In genomic region chr9:24939099-24939850, GRCh38 we compare ENCODE assay signal across 23 cellular contexts.
DNase-seq lines count a peak whose midpoint lies in the region; ATAC-seq and TF ChIP-seq lines count a peak whose summit lies in the region.
"Had no signal": no experiment of that assay in that cellular context is flagged by ENCODE, and none has a peak within 500 bp of the region (broad histone marks: within the 10 kb centered on the region; RNA-seq: fewer than 3 reads in every experiment).

No MANE protein-coding gene starts in this region.

- H3K9ac ChIP-seq in neural cell (ENCODE audit: low read length), result no peak overlapping the region

- peaks cover 14% of the 10 kb centered on the region for H3K9me3 Mint-ChIP-seq in activated naive CD4-positive, alpha-beta T cell treated with anti-CD3 and anti-CD28 coated beads for 36 hours
- H3K9me3 Mint-ChIP-seq in naive thymus-derived CD8-positive, alpha-beta T cell, result peaks cover 3 to 52% (median 11%) of the 10 kb centered on the region in 9 donors

- H3K4me2 ChIP-seq in OCI-LY7 (ENCODE audit: low read length), result peak overlapping the region; percentile 46
- no peak overlapping the region for H3K4me2 ChIP-seq in neural cell (ENCODE audit: low read length)

- no peak for TF ChIP-seq CTCF in OCI-LY7 (conservative IDR thresholded peaks at IDR 0.05; ENCODE audit: low read length)
- TF ChIP-seq CTCF in neural cell (IDR thresholded peaks at IDR 0.05; ENCODE audit: poor library complexity, severe bottlenecking), result no peak

- no peaks in the 10 kb centered on the region for H3K27me3 ChIP-seq in neural cell (ENCODE audit: insufficient read depth, low read depth, low read length)
- H3K27me3 ChIP-seq: testis had no signal

- no peak for TF ChIP-seq EP300 in neural cell (conservative IDR thresholded peaks at IDR 0.05; ENCODE audit: poor library complexity, severe bottlenecking)

- H4K20me1 ChIP-seq in OCI-LY7 (ENCODE audit: insufficient read depth, low read length) (no peaks in the 10 kb centered on the region), neural cell (ENCODE audit: insufficient read depth) (no peaks in the 10 kb centered on the region)

- intact Hi-C loops in OCI-LY7 (cut with micrococcal nuclease; ENCODE audit: unreplicated experiment), result no loop called here
- intact Hi-C loops in activated naive CD4-positive, alpha-beta T cell treated with anti-CD3 and anti-CD28 coated beads for 36 hours (cut with micrococcal nuclease), result no loop called here

- H2AFZ ChIP-seq in OCI-LY7 (ENCODE audit: low read length), result peak overlapping the region; percentile 89
- no peak overlapping the region for H2AFZ ChIP-seq in neural cell (ENCODE audit: low read depth, low read length)

- no peaks in the 10 kb centered on the region for H3K4me1 Mint-ChIP-seq in activated naive CD4-positive, alpha-beta T cell treated with anti-CD3 and anti-CD28 coated beads for 36 hours (ENCODE audit: low read depth)
- H3K4me1 Mint-ChIP-seq in naive thymus-derived CD8-positive, alpha-beta T cell, result no peaks in the 10 kb centered on the region
- H3K4me1 Mint-ChIP-seq: activated CD4-positive, alpha-beta T cell treated with anti-CD3 and anti-CD28 coated beads for 36 hours; T-cell had no signal

- H3K4me3 ChIP-seq in OCI-LY7 (ENCODE audit: low read depth, low read length, poor library complexity, severe bottlenecking), result peak overlapping the region; percentile 18
- H3K4me3 ChIP-seq in neural cell (ENCODE audit: low read length), result no peak overlapping the region
- H3K4me3 ChIP-seq: skin epidermis, testis had no signal

- H3K9me3 ChIP-seq in OCI-LY7 (ENCODE audit: low read length) (peaks cover 2% of the 10 kb centered on the region; the same call in 1 of the 2 replicates), neural cell (ENCODE audit: low read length) (no peaks in the 10 kb centered on the region)
- H3K9me3 ChIP-seq: testis had no signal

- H3F3A ChIP-seq in neural cell (ENCODE audit: insufficient read depth, low read length, poor library complexity, severe bottlenecking), result no peaks in the 10 kb centered on the region

- peak overlapping the region; percentile 66 for H3K27ac ChIP-seq in OCI-LY7 (ENCODE audit: low read depth, low read length, poor library complexity, severe bottlenecking)
- H3K27ac ChIP-seq in neural cell (ENCODE audit: low read length), result no peak overlapping the region
- H3K27ac ChIP-seq: HL-60, skin epidermis, testis had no signal

- peak; percentile 31 for DNase-seq in NCI-H1092 (lab: John Stamatoyannopoulos, UW)
- DNase-seq in NCI-H2171 (lab: John Stamatoyannopoulos, UW), result peak; percentile 78
- DNase-seq in OCI-LY7 (ENCODE audit: low spot score), result peak; percentile 70
- DNase-seq in RPMI8226, result no peak
- no peak for DNase-seq in activated naive CD4-positive, alpha-beta T cell treated with anti-CD3 and anti-CD28 coated beads for 36 hours
- no peak for DNase-seq in naive thymus-derived CD8-positive, alpha-beta T cell
- DNase-seq: activated CD4-positive, alpha-beta T cell treated with anti-CD3 and anti-CD28 coated beads for 36 hours; activated naive CD4-positive, alpha-beta T cell treated with Interleukin-2 at 50 U/mL for 16 hours; activated T-cell treated with anti-CD3 and anti-CD28 coated beads, Interleukin-2, amount 50 U/mL, for 4 hours; amniotic stem cell; CD8-positive, alpha-beta T cell; DMS79 treated with DMSO at 0.1 percent for 48 hours; kidney glomerular epithelial cell; NCI-H345; PC-3; SHP77; stimulated activated naive B cell treated with anti-CD40 and anti-IgM and Interleukin-4, amounts not matched to agents 10 μg/mL and 1 μg/mL and 100 μg/mL, for 72 hours; T-cell; testis had no signal

- H3K36me3 ChIP-seq in OCI-LY7 (ENCODE audit: insufficient read depth, low read length), result no peaks in the 10 kb centered on the region; the same call in 1 of the 2 replicates
- H3K36me3 ChIP-seq in neural cell (ENCODE audit: insufficient read depth, low read length), result no peaks in the 10 kb centered on the region

- H3K36me3 Mint-ChIP-seq in activated naive CD4-positive, alpha-beta T cell treated with anti-CD3 and anti-CD28 coated beads for 36 hours (ENCODE audit: low read depth), result no peaks in the 10 kb centered on the region
- no peaks in the 10 kb centered on the region for H3K36me3 Mint-ChIP-seq in naive thymus-derived CD8-positive, alpha-beta T cell
- H3K36me3 Mint-ChIP-seq: CD8-positive, alpha-beta T cell; stimulated activated naive B cell treated with anti-CD40 and anti-IgM and Interleukin-4, amounts not matched to agents 10 μg/mL and 1 μg/mL and 100 μg/mL, for 72 hours; T-cell had no signal

- no peaks in the 10 kb centered on the region for H3K27me3 Mint-ChIP-seq in activated naive CD4-positive, alpha-beta T cell treated with anti-CD3 and anti-CD28 coated beads for 36 hours (ENCODE audit: low read depth)
- H3K27me3 Mint-ChIP-seq in naive thymus-derived CD8-positive, alpha-beta T cell, result no peaks in the 10 kb centered on the region
- H3K27me3 Mint-ChIP-seq: activated CD4-positive, alpha-beta T cell treated with anti-CD3 and anti-CD28 coated beads for 36 hours; stimulated activated naive B cell treated with anti-CD40 and anti-IgM and Interleukin-4, amounts not matched to agents 10 μg/mL and 1 μg/mL and 100 μg/mL, for 72 hours; T-cell had no signal

- ATAC-seq in GM19395 (IDR thresholded peaks at IDR 0.05; ENCODE audit: unreplicated experiment), result no peak
- ATAC-seq in naive thymus-derived CD8-positive, alpha-beta T cell, result no peak
- ATAC-seq: activated CD4-positive, alpha-beta T cell treated with anti-CD3 and anti-CD28 coated beads for 36 hours; activated T-cell treated with anti-CD3 and anti-CD28 coated beads, Interleukin-2, amount 50 U/mL, for 4 hours; CD8-positive, alpha-beta T cell; PC-3; stimulated activated naive B cell treated with anti-CD40 and anti-IgM and Interleukin-4, amounts not matched to agents 10 μg/mL and 1 μg/mL and 100 μg/mL, for 72 hours; T-cell had no signal

- no peak overlapping the region for H3K4me3 Mint-ChIP-seq in activated naive CD4-positive, alpha-beta T cell treated with anti-CD3 and anti-CD28 coated beads for 36 hours
- no peak overlapping the region for H3K4me3 Mint-ChIP-seq in naive thymus-derived CD8-positive, alpha-beta T cell
- H3K4me3 Mint-ChIP-seq: activated CD4-positive, alpha-beta T cell treated with anti-CD3 and anti-CD28 coated beads for 36 hours; activated T-cell treated with anti-CD3 and anti-CD28 coated beads, Interleukin-2, amount 50 U/mL, for 4 hours; CD8-positive, alpha-beta T cell; stimulated activated naive B cell treated with anti-CD40 and anti-IgM and Interleukin-4, amounts not matched to agents 10 μg/mL and 1 μg/mL and 100 μg/mL, for 72 hours; T-cell had no signal

- no peak for TF ChIP-seq RAD21 in neural cell (conservative IDR thresholded peaks at IDR 0.05)

- BruUV-seq in OCI-LY7 (replicated peaks; lab: Mats Ljungman, UMichigan), result no TSS peak

- POLR2A ChIA-PET in OCI-LY7 (lab: Charles Lee), result interaction anchor here (0.9 to 3.6 kb wide), 3 partner anchors 8 to 37 kb away, joined by 3 to 8 read pairs (median 5); no protein-coding TSS in a partner anchor
- POLR2A ChIA-PET in naive thymus-derived CD8-positive, alpha-beta T cell (lab: Charles Lee), result no interaction called here

- H3K79me2 ChIP-seq in OCI-LY7 (ENCODE audit: insufficient read depth, low read depth, low read length), result no peaks in the 10 kb centered on the region
- H3K79me2 ChIP-seq in neural cell (replicated peaks; ENCODE audit: insufficient read depth, low read length), result no peaks in the 10 kb centered on the region

- CTCF ChIA-PET in OCI-LY7 (lab: Charles Lee; ENCODE audit: unreplicated experiment), result no interaction called here
- CTCF ChIA-PET in activated naive CD4-positive, alpha-beta T cell treated with anti-CD3 and anti-CD28 coated beads for 36 hours (lab: Charles Lee), result no interaction called here

- H3K4me1 ChIP-seq in OCI-LY7 (ENCODE audit: insufficient read depth, low read length, poor library complexity, severe bottlenecking), result peaks cover 65% of the 10 kb centered on the region
- H3K4me1 ChIP-seq: testis had no signal

- no peaks in the 10 kb centered on the region for H3K9me2 ChIP-seq in OCI-LY7 (ENCODE audit: insufficient read depth, low read length)
- H3K9me2 ChIP-seq in neural cell (ENCODE audit: insufficient read depth, low read length), result no peaks in the 10 kb centered on the region

- H3K27ac Mint-ChIP-seq in activated naive CD4-positive, alpha-beta T cell treated with anti-CD3 and anti-CD28 coated beads for 36 hours, result no peak overlapping the region
- no peak overlapping the region for H3K27ac Mint-ChIP-seq in naive thymus-derived CD8-positive, alpha-beta T cell
- H3K27ac Mint-ChIP-seq: activated CD4-positive, alpha-beta T cell treated with anti-CD3 and anti-CD28 coated beads for 36 hours; CD8-positive, alpha-beta T cell; stimulated activated naive B cell treated with anti-CD40 and anti-IgM and Interleukin-4, amounts not matched to agents 10 μg/mL and 1 μg/mL and 100 μg/mL, for 72 hours; T-cell had no signal

TF ChIP-seq in neural cell, 6 proteins besides CTCF, POLR2A, EP300 and RAD21:
- TF ChIP-seq REST (IDR thresholded peaks at IDR 0.05; ENCODE audit: borderline replicate concordance) (peak; percentile 40), POLR2AphosphoS5 (IDR thresholded peaks at IDR 0.05) (no peak)

Comparison
In these comparisons a context has a peak if more than half of its experiments do, and no peak if none do; other contexts are left out.
1. DNase-seq: peak in NCI-H1092 (single experiment), NCI-H2171 (single experiment) and OCI-LY7 (single experiment); none in RPMI8226 (single experiment), activated naive CD4-positive, alpha-beta T cell treated with anti-CD3 and anti-CD28 coated beads for 36 hours (single experiment) and naive thymus-derived CD8-positive, alpha-beta T cell (0 of 10).